In genomic region chr1:85559890-85560289, GRCh38 we compare ENCODE assay signal across 30 cellular contexts. TPM values are rescaled to one million over a fixed set of nuclear protein-coding genes. Genes with fewer than 3 reads are reported as not detected.
"Had no signal": no experiment of that assay in that cellular context is flagged by ENCODE, and none has a peak within 500 bp of the region (broad histone marks: within the 10 kb centered on the region; RNA-seq: fewer than 3 reads in every experiment).

No MANE protein-coding gene starts in this region.

- H3K9me3 ChIP-seq: lower lobe of right lung, neutrophil, testis, thyroid gland, upper lobe of left lung, vagina had no signal

- H3K27ac Mint-ChIP-seq: immature natural killer cell; naive thymus-derived CD8-positive, alpha-beta T cell; nephron; stimulated activated memory B cell treated with anti-CD40 and anti-IgM and Interleukin-4, amounts not matched to agents 10 μg/mL and 1 μg/mL and 100 μg/mL, for 72 hours had no signal

- H3K27me3 ChIP-seq: left lung, neutrophil, right atrium auricular region, spleen, stomach, testis, thyroid gland, transverse colon, upper lobe of left lung, vagina had no signal

- H3K27ac ChIP-seq: left lung, lower lobe of right lung, neutrophil, parathyroid adenoma, psoas muscle, right atrium auricular region, skin epidermis, spleen, stomach, testis, thyroid gland, transverse colon, upper lobe of left lung, vagina had no signal

- H3K9ac ChIP-seq: parathyroid adenoma had no signal

- H3K4me3 Mint-ChIP-seq: immature natural killer cell; naive thymus-derived CD8-positive, alpha-beta T cell; nephron; neural crest cell; stimulated activated memory B cell treated with anti-CD40 and anti-IgM and Interleukin-4, amounts not matched to agents 10 μg/mL and 1 μg/mL and 100 μg/mL, for 72 hours had no signal

- H2AFZ ChIP-seq: parathyroid adenoma had no signal

- H3K4me1 Mint-ChIP-seq: immature natural killer cell; naive thymus-derived CD8-positive, alpha-beta T cell; nephron; stimulated activated memory B cell treated with anti-CD40 and anti-IgM and Interleukin-4, amounts not matched to agents 10 μg/mL and 1 μg/mL and 100 μg/mL, for 72 hours had no signal

- DNase-seq: hypothalamus; immature natural killer cell; kidney; left colon; left lung; lower lobe of right lung; mammary epithelial cell; mesenchymal stem cell; naive thymus-derived CD8-positive, alpha-beta T cell; occipital lobe; psoas muscle; spleen; stimulated activated CD4-positive, alpha-beta T cell treated with anti-CD3 and anti-CD28 coated beads, Interleukin-4, amount 100 ng/mL, for 4 hours; stimulated activated CD8-positive, alpha-beta memory T cell treated with anti-CD3 and anti-CD28 coated beads, Interleukin-4, amount 100 ng/mL, for 48 hours; stimulated activated naive CD8-positive, alpha-beta T cell treated with anti-CD3 and anti-CD28 coated beads, Interleukin-15, Interleukin-2, amounts not matched to agents 100 U/mL and 50 U/mL, for 24 hours; stomach; testis; thyroid gland; transverse colon; upper lobe of left lung had no signal

- H3K4me3 ChIP-seq: left lung, lower lobe of right lung, psoas muscle, right atrium auricular region, skin epidermis, spleen, stomach, testis, thyroid gland, transverse colon, upper lobe of left lung, vagina had no signal

- ATAC-seq: left colon; left lung; lower lobe of right lung; naive thymus-derived CD8-positive, alpha-beta T cell; psoas muscle; sciatic nerve; stimulated activated memory B cell treated with anti-CD40 and anti-IgM and Interleukin-4, amounts not matched to agents 10 μg/mL and 1 μg/mL and 100 μg/mL, for 72 hours; stimulated activated naive CD8-positive, alpha-beta T cell treated with anti-CD3 and anti-CD28 coated beads, Interleukin-15, Interleukin-2, amounts not matched to agents 100 U/mL and 50 U/mL, for 24 hours had no signal

- H3K4me1 ChIP-seq: parathyroid adenoma, spleen, testis, upper lobe of left lung, vagina had no signal

- FAIRE-seq: islet of Langerhans had no signal

- H3K36me3 ChIP-seq: left lung, lower lobe of right lung, neutrophil, right atrium auricular region, spleen, stomach, thyroid gland, transverse colon, upper lobe of left lung, vagina had no signal

- H3K79me2 ChIP-seq: parathyroid adenoma had no signal

RNA-seq across cellular contexts. Expression of gene CCN1, which starts 20.7 kb away (rescaled TPM):
- total RNA-seq: naive thymus-derived CD8-positive, alpha-beta T cell had no signal
- polyA plus RNA-seq: immature natural killer cell; naive thymus-derived CD8-positive, alpha-beta T cell had no signal
